11 cellular contexts compared by ENCODE assay signal in genomic region chr4:156972370-156972980, GRCh38. TPM values are rescaled to one million over a fixed set of nuclear protein-coding genes. Genes with fewer than 3 reads are reported as not detected.
DNase-seq lines count a peak whose midpoint lies in the region; ATAC-seq, FAIRE-seq and TF ChIP-seq lines count a peak whose summit lies in the region.
"Had no signal": no experiment of that assay in that cellular context is flagged by ENCODE, and none has a peak within 500 bp of the region (broad histone marks: within the 10 kb centered on the region; RNA-seq: fewer than 3 reads in every experiment).

No MANE protein-coding gene starts in this region.

- peak overlapping the region; percentile 75 to 91 (median 91) for H3K27ac Mint-ChIP-seq in nephron

- H3K9me3 ChIP-seq in A549 = no peaks in the 10 kb centered on the region

- H3K27ac ChIP-seq in A549 = peak overlapping the region in 1 of 2 experiments; percentile 98; a peak in 4 of 6 replicates

- H3K4me1 ChIP-seq in A549 = 0 out of 3 replicates have a peak, but pooled peaks cover 8% of the 10 kb centered on the region

- no peaks in the 10 kb centered on the region for H3K9me3 Mint-ChIP-seq in nephron

- H3K4me2 ChIP-seq in A549 = peak overlapping the region; percentile 84

- no peak for TF ChIP-seq RAD21 in A549 (conservative IDR thresholded peaks at IDR 0.05 in 1 of 2, IDR thresholded peaks at IDR 0.05 in 1 of 2)

- no peak for FAIRE-seq in A549 (lab: Jason Lieb, UNC)
- FAIRE-seq: H54 had no signal

- no peaks in the 10 kb centered on the region for H3K36me3 Mint-ChIP-seq in nephron (ENCODE audit: low read depth)

- POLR2A ChIA-PET in A549 (lab: Yijun Ruan, JAX) = no interaction called here

- DNase-seq in A549 (ENCODE audit: low read depth in 1 of 2, low spot score in 1 of 2) (no peak), OCI-M1 (lab: John Stamatoyannopoulos, UW) (peak; percentile 86), epithelial cell of proximal tubule (ENCODE audit: low read depth) (no peak), NCI-H128 (lab: John Stamatoyannopoulos, UW; ENCODE audit: unreplicated experiment) (no peak), NCI-H2081 treated with DMSO at 0.1 percent for 48 hours (lab: John Stamatoyannopoulos, UW) (no peak), RKO (ENCODE audit: low spot score) (no peak), NK-92 (lab: John Stamatoyannopoulos, UW; ENCODE audit: unreplicated experiment) (no peak)
- DNase-seq: NCI-H526 treated with DMSO at 0.1 percent for 48 hours; stimulated activated CD4-positive, alpha-beta T cell treated with anti-CD3 and anti-CD28 coated beads, Interleukin-4, amount 100 ng/mL, for 1 hour had no signal

- 63% methylated on average over 8 of the region's 8 CpGs for WGBS in A549 (ENCODE audit: missing lambda C conversion rate)

- peak overlapping the region; percentile 80 to 86 (median 84) for H3K4me3 Mint-ChIP-seq in nephron

- peaks cover 4% of the 10 kb centered on the region for H3K27me3 Mint-ChIP-seq in nephron (ENCODE audit: low read depth)

- no peak for ATAC-seq in A549

- peaks cover 49% of the 10 kb centered on the region for H3K4me1 Mint-ChIP-seq in nephron

- H3K4me3 ChIP-seq in A549 (peak overlapping the region; percentile 92), epithelial cell of proximal tubule (ENCODE audit: low read depth, low read length) (peak overlapping the region; percentile 89)

- no peak for TF ChIP-seq CTCF in A549 (IDR thresholded peaks at IDR 0.05)
- TF ChIP-seq CTCF in epithelial cell of proximal tubule (conservative IDR thresholded peaks at IDR 0.05; ENCODE audit: low read depth, low read length) = no peak
- no peak for TF ChIP-seq CTCF in nephron (IDR thresholded peaks at IDR 0.05; ENCODE audit: unreplicated experiment in 3 of 3)

- CTCF ChIA-PET in A549 (lab: Yijun Ruan, JAX) = interaction anchor here (0.6 to 1.5 kb wide), 6 partner anchors 14 to 497 kb away, joined by 3 to 6 read pairs (median 4); no protein-coding TSS in a partner anchor

- TF ChIP-seq POLR2A in A549 (IDR thresholded peaks at IDR 0.05; ENCODE audit: low read length) = no peak

- TF ChIP-seq EP300 in A549 (IDR thresholded peaks at IDR 0.05) = no peak

TF ChIP-seq in A549, 52 proteins besides CTCF, POLR2A, EP300 and RAD21:
- TF ChIP-seq PBX3 (IDR thresholded peaks at IDR 0.05) = no peak
- TF ChIP-seq ZFP36 (IDR thresholded peaks at IDR 0.05; ENCODE audit: borderline replicate concordance, partially characterized antibody) = no peak
- no peak for TF ChIP-seq SREBF2 (IDR thresholded peaks at IDR 0.05)
- TF ChIP-seq RFX5 (IDR thresholded peaks at IDR 0.05) = no peak
- no peak for TF ChIP-seq GATA3 (IDR thresholded peaks at IDR 0.05; ENCODE audit: borderline replicate concordance)
- no peak for TF ChIP-seq EHMT2 (IDR thresholded peaks at IDR 0.05; ENCODE audit: low read depth)

RNA-seq across cellular contexts. Expression of gene PDGFC, which starts 0.9 kb away (rescaled TPM):
- 4.1 and 4.5 TPM in 2 replicates for polyA plus RNA-seq in A549 (2011; rRNA removed)
- polyA plus RNA-seq in A549 (2012; cell fraction: cytosol; rRNA removed) = 0.38 and 0.49 TPM in 2 replicates
- polyA plus RNA-seq in A549 (2012; cell fraction: nucleus; rRNA removed) = 0.79 and 1.2 TPM in 2 replicates
- 2.6 to 4.2 TPM (median 3.5 TPM) in 3 replicates for polyA plus RNA-seq in A549 (2017; fragmentation: RNase III; extraction: RNeasy Plus Mini Kit Qiagen cat#74134 plus additional on column Dnase treatment)
- 5.3 and 7.0 TPM in 2 replicates for polyA minus RNA-seq in A549 (2011; rRNA and poly(A)+ RNA removed)
- 56.7 and 64.7 TPM in 2 replicates for total RNA-seq in epithelial cell of proximal tubule
